8 cellular contexts compared by ENCODE assay signal in the genomic region with DNA sequence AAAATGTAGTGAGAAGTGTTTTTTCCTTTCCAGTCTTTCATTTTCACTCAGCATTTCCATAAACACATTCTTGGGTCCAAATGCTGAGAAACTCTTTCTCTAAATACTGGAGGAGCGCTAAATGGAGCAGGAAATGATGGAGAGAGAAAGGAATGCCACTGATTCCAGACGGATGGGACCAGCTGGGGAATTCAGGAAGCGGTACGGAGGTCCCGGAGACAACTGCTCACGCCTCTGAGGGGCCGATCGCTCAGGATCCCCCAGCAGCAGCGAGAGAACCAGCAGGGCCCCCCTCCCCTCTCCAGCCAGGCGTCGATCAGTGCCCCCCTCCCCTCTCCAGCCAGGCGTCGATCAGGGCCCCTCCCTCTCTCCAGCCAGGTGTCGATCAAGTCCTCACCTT. TPM values are rescaled to one million over a fixed set of nuclear protein-coding genes. Genes with fewer than 3 reads are reported as not detected.
DNase-seq lines count a peak whose midpoint lies in the region; ATAC-seq, FAIRE-seq and TF ChIP-seq lines count a peak whose summit lies in the region.

No MANE protein-coding gene starts in this region.

- H3K27me3 ChIP-seq in pancreas, result no peaks in the 10 kb centered on the region

- peak overlapping the region; percentile 80 to 87 for H3K27ac Mint-ChIP-seq in T-cell

- POLR2A ChIA-PET in T-cell (lab: Charles Lee), result no interaction called here

- FAIRE-seq in pancreas (lab: Jason Lieb, UNC), result no peak

- peak overlapping the region; percentile 67 to 76 (median 71) for H3K4me3 Mint-ChIP-seq in T-cell

- H3K9me3 ChIP-seq in pancreas, result no peaks in the 10 kb centered on the region

- no peak for ATAC-seq in T-cell (replicated peaks in 1 of 4)
- ATAC-seq in pancreas, result peak; percentile 55 to 68 (median 62)

- peaks cover 25% of the 10 kb centered on the region for H3K36me3 Mint-ChIP-seq in T-cell

- H3K27ac ChIP-seq in pancreas, result peak overlapping the region; percentile 35 to 79 (median 58)

- intact Hi-C loops in pancreas (cut with DNase I), result no loop called here

- no peak for TF ChIP-seq CTCF in fibroblast of the aortic adventitia (IDR thresholded peaks at IDR 0.05; ENCODE audit: insufficient read depth, low read length)
- no peak for TF ChIP-seq CTCF in pancreas (IDR thresholded peaks at IDR 0.05)

- H3K27me3 Mint-ChIP-seq in T-cell, result no peaks in the 10 kb centered on the region

- 42 to 49% methylated on average over 11 to 14 of the region's 14 CpGs for WGBS in pancreas, 2 donors

- CTCF ChIA-PET in T-cell (lab: Charles Lee), result interaction anchor here in 1 of 2 donors (1.0 kb wide), 1 partner anchor 8 kb away, joined by 3 read pairs; no protein-coding TSS in a partner anchor

- peaks cover 64 to 83% (median 79%) of the 10 kb centered on the region in 3 donors for H3K4me1 Mint-ChIP-seq in T-cell

- no peaks in the 10 kb centered on the region for H3K36me3 ChIP-seq in pancreas

- H3K4me1 ChIP-seq in pancreas, result peaks cover 0 to 20% (median 12%) of the 10 kb centered on the region in 3 donors

- peak overlapping the region; percentile 44 for H3K4me3 ChIP-seq in fibroblast of the aortic adventitia (ENCODE audit: low read depth, low read length)
- no peak overlapping the region for H3K4me3 ChIP-seq in pancreas

- H3K9me3 Mint-ChIP-seq in T-cell, result no peaks in the 10 kb centered on the region

- DNase-seq in ELR (ENCODE audit: low read depth) (peak; percentile 96), T-cell (no peak), fibroblast of the aortic adventitia (ENCODE audit: low read depth) (peak; percentile 91), pancreas (peak in 2 of 6 donors; percentile 34 to 59), UCSD-AML1 (lab: John Stamatoyannopoulos, UW; ENCODE audit: unreplicated experiment) (no peak), NCI-H2081 (lab: John Stamatoyannopoulos, UW) (no peak), NOMO-1 treated with DMSO at 0.1 percent for 48 hours (lab: John Stamatoyannopoulos, UW; ENCODE audit: unreplicated experiment) (no peak)
- no peak for DNase-seq in activated CD4-positive, CD25-positive, alpha-beta regulatory T cell treated with anti-CD3 and anti-CD28 coated beads, Interleukin-2, amount 50 U/mL, for 72 hours

RNA-seq across cellular contexts. Expression of gene RASA3, which starts 13.2 kb away (rescaled TPM):
- 100 to 1,000 TPM; 223 to 267 (median 238) TPM for total RNA-seq in T-cell
- 14.0 and 36.1 TPM in 2 replicates for total RNA-seq in fibroblast of the aortic adventitia (ENCODE audit: low replicate concordance)
- total RNA-seq in pancreas, result 10 to 100 TPM in 3 of 6 donors, 1 to 10 TPM in 3; 7.1 to 11.2 (median 10.1) TPM
- polyA plus RNA-seq in pancreas, result 1 to 10 TPM; 5.7 to 6.5 TPM

RNA-seq across cellular contexts. Expression of gene CFAP97D2, which starts 59.9 kb away (rescaled TPM):
- 1 to 10 TPM in 3 of 5 donors, under 1 TPM in 2; 0.92 to 4.5 (median 2.6) TPM for total RNA-seq in T-cell
- total RNA-seq in fibroblast of the aortic adventitia (ENCODE audit: low replicate concordance), result not detected in 2 replicates
- 1 to 10 TPM in 5 of 6 donors, under 1 TPM in 1; 0.75 to 5.8 (median 3.3) TPM for total RNA-seq in pancreas
- polyA plus RNA-seq in pancreas, result 1 to 10 TPM; 1.2 to 3.0 TPM

Comparison
In these comparisons a context has a peak if more than half of its experiments do, and no peak if none do; other contexts are left out.
1. DNase-seq: peak in ELR (single experiment) and fibroblast of the aortic adventitia (single experiment); none in T-cell (0 of 34), activated CD4-positive, CD25-positive, alpha-beta regulatory T cell treated with anti-CD3 and anti-CD28 coated beads, Interleukin-2, amount 50 U/mL, for 72 hours (single experiment), UCSD-AML1 (single experiment), NCI-H2081 (0 of 2) and NOMO-1 treated with DMSO at 0.1 percent for 48 hours (single experiment).
2. ATAC-seq: peak in pancreas (4 of 4); none in T-cell (0 of 4).